ENCODE assay signal across 13 cellular contexts in the genomic region with DNA sequence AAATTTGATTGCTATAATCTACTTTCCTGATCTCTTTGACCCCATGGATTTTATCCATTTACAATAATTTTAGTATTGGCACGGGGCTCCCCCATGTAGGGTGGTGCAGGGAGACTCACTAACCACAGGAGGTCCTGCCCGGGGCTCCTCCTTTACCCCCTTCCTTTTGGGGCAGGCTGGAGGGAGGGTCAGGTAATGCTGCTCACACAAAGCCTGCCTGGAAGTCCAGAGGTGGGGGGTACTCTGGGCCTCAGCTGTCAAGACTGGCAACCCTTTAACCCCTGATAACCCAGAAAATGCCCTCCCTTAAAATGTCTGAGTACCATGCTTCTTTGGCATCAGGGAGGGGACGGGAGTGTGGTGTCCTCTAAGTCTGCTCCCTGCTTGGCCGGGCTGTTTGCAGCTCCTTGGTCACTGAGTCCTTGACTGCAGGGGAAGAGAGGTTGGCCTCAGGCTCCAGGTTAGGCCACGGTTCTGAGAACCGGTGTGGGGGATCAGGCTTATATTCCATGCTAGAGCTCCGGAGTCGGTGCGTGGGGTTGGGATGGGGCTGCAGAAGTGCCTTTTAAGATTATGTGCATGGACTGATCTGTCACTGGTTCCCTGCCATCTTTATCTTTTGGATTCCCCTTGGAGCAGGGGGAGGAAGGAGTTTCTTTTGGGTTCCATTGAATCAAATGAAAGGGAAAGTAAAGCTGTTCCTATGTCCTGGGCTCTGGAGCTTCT. TPM values are rescaled to one million over a fixed set of nuclear protein-coding genes. Genes with fewer than 3 reads are reported as not detected.
"Had no signal": no experiment of that assay in that cellular context is flagged by ENCODE, and none has a peak within 500 bp of the region (broad histone marks: within the 10 kb centered on the region; RNA-seq: fewer than 3 reads in every experiment).

No MANE protein-coding gene starts in this region.

RNA-seq across cellular contexts. Expression of a gene that starts 28.9 kb away (rescaled TPM):
- total RNA-seq: naive thymus-derived CD8-positive, alpha-beta T cell; neural crest cell; omental fat pad; osteocyte; posterior vena cava; pulmonary artery endothelial cell; right atrium auricular region; subcutaneous adipose tissue; temporal lobe; thoracic aorta; thyroid gland; tibial nerve; ureter had no signal
